ENCODE assay signal across 11 cellular contexts in genomic region chrX:69424161-69424560, GRCh38.
DNase-seq lines count a peak whose midpoint lies in the region; ATAC-seq, FAIRE-seq and TF ChIP-seq lines count a peak whose summit lies in the region.
"Had no signal": no experiment of that assay in that cellular context is flagged by ENCODE, and none has a peak within 500 bp of the region (broad histone marks: within the 10 kb centered on the region; RNA-seq: fewer than 3 reads in every experiment).

No MANE protein-coding gene starts in this region.

- H3K9ac ChIP-seq in SK-N-SH, result no peak overlapping the region

- H3K4me3 Mint-ChIP-seq in activated CD4-positive, alpha-beta memory T cell treated with anti-CD3 and anti-CD28 coated beads, Interleukin-2, amount 10 ng/mL, durations not matched to agents 7 days and 5 days, result no peak overlapping the region
- no peak overlapping the region for H3K4me3 Mint-ChIP-seq in Caco-2 (ENCODE audit: unreplicated experiment)

- no peak for TF ChIP-seq EP300 in SK-N-SH (IDR thresholded peaks at IDR 0.05; ENCODE audit: borderline replicate concordance in 1 of 2, low read depth in 1 of 2, low read length in 1 of 2)

- ATAC-seq in SK-N-SH treated with all-trans-retinoic acid at 6 μM for 48 hours, result no peak
- ATAC-seq: activated naive CD4-positive, alpha-beta T cell treated with anti-CD3 and anti-CD28 coated beads, Interleukin-2, amount 50 U/mL, for 72 hours had no signal

- H4K20me1 ChIP-seq in SK-N-SH (ENCODE audit: insufficient read depth), result no peaks in the 10 kb centered on the region

- intact Hi-C loops in Caco-2 (cut with micrococcal nuclease; ENCODE audit: unreplicated experiment), result no loop called here

- H3K9me3 ChIP-seq in SK-N-SH (no peaks in the 10 kb centered on the region), small intestine (ENCODE audit: control insufficient read depth, low read depth) (no peaks in the 10 kb centered on the region), Caco-2 (no peaks in the 10 kb centered on the region)

- peak; percentile 22 for DNase-seq in SK-N-SH
- peak; percentile 15 for DNase-seq in NCI-H524 treated with DMSO at 0.1 percent for 48 hours (lab: John Stamatoyannopoulos, UW)
- DNase-seq in epithelial cell of esophagus (ENCODE audit: low read depth), result peak; percentile 14
- DNase-seq in small intestine, result no peak
- DNase-seq in activated CD4-positive, alpha-beta T cell treated with anti-CD3 and anti-CD28 coated beads for 48 hours, result no peak
- no peak for DNase-seq in activated CD4-positive, alpha-beta memory T cell treated with anti-CD3 and anti-CD28 coated beads, Interleukin-2, amount 10 ng/mL, durations not matched to agents 7 days and 5 days
- no peak for DNase-seq in Caco-2
- DNase-seq: stimulated activated CD4-positive, alpha-beta T cell treated with anti-CD3 and anti-CD28 coated beads, Interleukin-4, amount 100 ng/mL, for 4 hours; T-helper 1 cell had no signal

- H3K4me1 ChIP-seq in SK-N-SH (ENCODE audit: control insufficient read depth in 1 of 2, insufficient read depth in 2 of 2, low read depth in 1 of 2, low read length in 1 of 2), result peaks cover 0 to 7% of the 10 kb centered on the region in 2 experiments; a peak in 1 of 4 replicates
- no peaks in the 10 kb centered on the region for H3K4me1 ChIP-seq in small intestine (ENCODE audit: control insufficient read depth in 2 of 2, insufficient read depth in 1 of 2, low read depth in 1 of 2, low read length in 1 of 2)
- no peaks in the 10 kb centered on the region for H3K4me1 ChIP-seq in Caco-2

- no peaks in the 10 kb centered on the region for H3K27me3 Mint-ChIP-seq in activated CD4-positive, alpha-beta memory T cell treated with anti-CD3 and anti-CD28 coated beads, Interleukin-2, amount 10 ng/mL, durations not matched to agents 7 days and 5 days
- peaks cover 10% of the 10 kb centered on the region for H3K27me3 Mint-ChIP-seq in Caco-2 (ENCODE audit: insufficient read depth, unreplicated experiment)

- FAIRE-seq in small intestine (lab: Jason Lieb, UNC), result peak; percentile 49

- CTCF ChIA-PET in SK-N-SH (lab: Yijun Ruan, JAX), result interaction anchor here (0.8 to 1.3 kb wide), 15 partner anchors 9 to 674 kb away, joined by 3 to 9 read pairs (median 4); partner anchors contain the start of gene EDA
- CTCF ChIA-PET in activated CD4-positive, alpha-beta memory T cell treated with anti-CD3 and anti-CD28 coated beads, Interleukin-2, amount 10 ng/mL, durations not matched to agents 7 days and 5 days (lab: Charles Lee), result interaction anchor here (0.7 to 1.6 kb wide), 3 partner anchors 284 to 673 kb away, joined by 3 to 4 read pairs (median 3); no protein-coding TSS in a partner anchor
- CTCF ChIA-PET in Caco-2 (lab: Charles Lee), result interaction anchor here (0.8 kb wide), 1 partner anchor 674 kb away, joined by 5 read pairs; no protein-coding TSS in a partner anchor

- no peaks in the 10 kb centered on the region for H3K79me2 ChIP-seq in SK-N-SH (ENCODE audit: insufficient read depth)

- H3F3A ChIP-seq in SK-N-SH (replicated peaks; ENCODE audit: insufficient read depth), result no peaks in the 10 kb centered on the region

- H3K36me3 ChIP-seq in SK-N-SH (replicated peaks in 1 of 2; ENCODE audit: control insufficient read depth in 1 of 2, insufficient read depth in 2 of 2, low read length in 1 of 2), result no peaks in the 10 kb centered on the region
- no peaks in the 10 kb centered on the region for H3K36me3 ChIP-seq in small intestine (ENCODE audit: control insufficient read depth in 2 of 2, insufficient read depth in 2 of 2, low read length in 2 of 2)
- no peaks in the 10 kb centered on the region for H3K36me3 ChIP-seq in Caco-2 (ENCODE audit: control insufficient read depth, insufficient read depth, low read length)

- no TSS peak for BruUV-seq in Caco-2 (replicated peaks; lab: Mats Ljungman, UMichigan)

- H3K27ac ChIP-seq in SK-N-SH (ENCODE audit: low read depth in 2 of 2, low read length in 1 of 2) (no peak overlapping the region), small intestine (ENCODE audit: low read depth in 1 of 2, low read length in 1 of 2) (no peak overlapping the region)

- POLR2A ChIA-PET in SK-N-SH (lab: Yijun Ruan, JAX) (no interaction called here), Caco-2 (lab: Charles Lee) (no interaction called here)
- POLR2A ChIA-PET in activated CD4-positive, alpha-beta memory T cell treated with anti-CD3 and anti-CD28 coated beads, Interleukin-2, amount 10 ng/mL, durations not matched to agents 7 days and 5 days (lab: Charles Lee), result no interaction called here

- no peaks in the 10 kb centered on the region for H3K9me3 Mint-ChIP-seq in activated CD4-positive, alpha-beta memory T cell treated with anti-CD3 and anti-CD28 coated beads, Interleukin-2, amount 10 ng/mL, durations not matched to agents 7 days and 5 days
- H3K9me3 Mint-ChIP-seq in Caco-2 (ENCODE audit: unreplicated experiment), result no peaks in the 10 kb centered on the region
- H3K9me3 Mint-ChIP-seq: activated naive CD4-positive, alpha-beta T cell treated with anti-CD3 and anti-CD28 coated beads, Interleukin-2, amount 50 U/mL, for 72 hours had no signal

- no peak overlapping the region for H2AFZ ChIP-seq in SK-N-SH (ENCODE audit: low read depth)

- peak; percentile 65 for TF ChIP-seq CTCF in SK-N-SH (IDR thresholded peaks at IDR 0.05)
- no peak for TF ChIP-seq CTCF in epithelial cell of esophagus (IDR thresholded peaks at IDR 0.05; ENCODE audit: insufficient read depth, low read depth, low read length, missing control alignments)
- TF ChIP-seq CTCF in Caco-2 (IDR thresholded peaks at IDR 0.05; ENCODE audit: insufficient read depth in 1 of 2, low read depth in 1 of 2, low read length in 1 of 2, severe bottlenecking in 1 of 2, unreplicated experiment in 1 of 2), result peak in 1 of 2 experiments; percentile 16

- no peaks in the 10 kb centered on the region for H3K36me3 Mint-ChIP-seq in activated CD4-positive, alpha-beta memory T cell treated with anti-CD3 and anti-CD28 coated beads, Interleukin-2, amount 10 ng/mL, durations not matched to agents 7 days and 5 days (ENCODE audit: low read depth)
- no peaks in the 10 kb centered on the region for H3K36me3 Mint-ChIP-seq in Caco-2 (ENCODE audit: insufficient read depth, unreplicated experiment)
- H3K36me3 Mint-ChIP-seq: activated naive CD4-positive, alpha-beta T cell treated with anti-CD3 and anti-CD28 coated beads, Interleukin-2, amount 50 U/mL, for 72 hours had no signal

- no peak overlapping the region for H3K27ac Mint-ChIP-seq in activated CD4-positive, alpha-beta memory T cell treated with anti-CD3 and anti-CD28 coated beads, Interleukin-2, amount 10 ng/mL, durations not matched to agents 7 days and 5 days
- H3K27ac Mint-ChIP-seq in Caco-2 (ENCODE audit: unreplicated experiment), result no peak overlapping the region
- H3K27ac Mint-ChIP-seq: activated naive CD4-positive, alpha-beta T cell treated with anti-CD3 and anti-CD28 coated beads, Interleukin-2, amount 50 U/mL, for 72 hours had no signal

- H3K4me1 Mint-ChIP-seq in activated CD4-positive, alpha-beta memory T cell treated with anti-CD3 and anti-CD28 coated beads, Interleukin-2, amount 10 ng/mL, durations not matched to agents 7 days and 5 days, result no peaks in the 10 kb centered on the region
- no peaks in the 10 kb centered on the region for H3K4me1 Mint-ChIP-seq in Caco-2 (ENCODE audit: low read depth, unreplicated experiment)

- H3K27me3 ChIP-seq in SK-N-SH (ENCODE audit: insufficient read depth) (peaks cover 18% of the 10 kb centered on the region; the same call in 1 of the 2 replicates), small intestine (ENCODE audit: control insufficient read depth in 2 of 2, insufficient read depth in 2 of 2, low read length in 2 of 2) (no peaks in the 10 kb centered on the region), Caco-2 (replicated peaks; ENCODE audit: control insufficient read depth, insufficient read depth, low read length) (no peaks in the 10 kb centered on the region)

- no peaks in the 10 kb centered on the region for H3K9me2 ChIP-seq in SK-N-SH

- no peak overlapping the region for H3K4me3 ChIP-seq in SK-N-SH (ENCODE audit: low read depth in 2 of 2, low read length in 1 of 2)
- no peak overlapping the region for H3K4me3 ChIP-seq in epithelial cell of esophagus (ENCODE audit: low read length)
- no peak overlapping the region for H3K4me3 ChIP-seq in small intestine (ENCODE audit: low read depth in 1 of 2, low read length in 2 of 2)
- H3K4me3 ChIP-seq in Caco-2 (ENCODE audit: low read depth, low read length), result no peak overlapping the region

- TF ChIP-seq RAD21 in SK-N-SH (IDR thresholded peaks at IDR 0.05; ENCODE audit: low read length), result peak; percentile 51

- H3K4me2 ChIP-seq in SK-N-SH, result no peak overlapping the region

TF ChIP-seq in SK-N-SH, 30 proteins besides CTCF, POLR2A, EP300 and RAD21:
- TF ChIP-seq USF2 (IDR thresholded peaks at IDR 0.05; ENCODE audit: borderline replicate concordance, low read depth, low read length), result no peak
- TF ChIP-seq SMC3 (IDR thresholded peaks at IDR 0.05; ENCODE audit: low read depth, low read length), result peak; percentile 17; the same call in 1 of the 2 replicates

TF ChIP-seq in SK-N-SH treated with all-trans-retinoic acid at 6 μM for 48 hours, 23 proteins besides CTCF, POLR2A, EP300 and RAD21 (continues in another document):
- no peak for TF ChIP-seq CSDC2 (CRISPR knock-in tag; IDR thresholded peaks at IDR 0.05)
- TF ChIP-seq SNAI2 (CRISPR knock-in tag; IDR thresholded peaks at IDR 0.05), result no peak
- no peak for TF ChIP-seq ZC3H10 (CRISPR knock-in tag; IDR thresholded peaks at IDR 0.05)
- no peak for TF ChIP-seq ZNF8 (CRISPR knock-in tag; IDR thresholded peaks at IDR 0.05)
- no peak for TF ChIP-seq ZFP3 (CRISPR knock-in tag; IDR thresholded peaks at IDR 0.05)
- TF ChIP-seq CREB5 (CRISPR knock-in tag; IDR thresholded peaks at IDR 0.05; ENCODE audit: low read depth), result no peak

Comparison
In these comparisons a context has a peak if more than half of its experiments do, and no peak if none do; other contexts are left out.
1. DNase-seq: peak in SK-N-SH (single experiment), NCI-H524 treated with DMSO at 0.1 percent for 48 hours (single experiment) and epithelial cell of esophagus (single experiment); none in small intestine (single experiment), activated CD4-positive, alpha-beta T cell treated with anti-CD3 and anti-CD28 coated beads for 48 hours (single experiment), activated CD4-positive, alpha-beta memory T cell treated with anti-CD3 and anti-CD28 coated beads, Interleukin-2, amount 10 ng/mL, durations not matched to agents 7 days and 5 days (single experiment) and Caco-2 (0 of 2).